Comparison of ENCODE assay signal across 27 cellular contexts in the genomic region with DNA sequence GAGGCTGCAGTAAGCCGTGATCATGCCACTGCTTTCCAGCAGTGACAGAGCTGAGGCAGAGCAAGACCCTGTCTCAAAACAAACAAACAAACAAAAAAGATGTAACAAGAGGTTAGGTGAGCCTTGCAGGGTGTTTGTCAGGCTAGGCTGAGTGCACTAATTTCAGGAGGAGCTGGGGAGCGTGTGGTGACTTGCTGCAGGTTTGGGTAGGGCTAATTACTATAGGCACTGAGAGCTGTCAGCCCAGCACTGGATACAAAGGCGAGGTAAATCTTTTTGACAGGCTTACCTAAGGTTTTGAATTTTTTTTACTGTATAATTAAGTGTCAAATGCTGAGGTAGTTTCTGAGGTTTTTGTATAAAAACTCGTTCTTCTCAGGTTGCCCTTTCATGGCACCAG. TPM values are rescaled to one million over a fixed set of nuclear protein-coding genes. Genes with fewer than 3 reads are reported as not detected.
"Had no signal": no experiment of that assay in that cellular context is flagged by ENCODE, and none has a peak within 500 bp of the region (broad histone marks: within the 10 kb centered on the region; RNA-seq: fewer than 3 reads in every experiment).

No MANE protein-coding gene starts in this region.

- FAIRE-seq: astrocyte had no signal

- DNase-seq: activated CD4-positive, alpha-beta T cell treated with anti-CD3 and anti-CD28 coated beads for 48 hours; activated CD4-positive, alpha-beta T cell treated with anti-CD3 and anti-CD28 coated beads, Interleukin-2, amount 50 U/mL, for 4 hours; activated CD4-positive, CD25-positive, alpha-beta regulatory T cell treated with anti-CD3 and anti-CD28 coated beads, Interleukin-2, amount 50 U/mL, for 72 hours; activated CD8-positive, alpha-beta T cell treated with anti-CD3 and anti-CD28 coated beads, Interleukin-2, amount 10 ng/mL, durations not matched to agents 7 days and 5 days; activated effector memory CD4-positive, alpha-beta T cell treated with Interleukin-2 at 50 U/mL for 16 hours; activated naive CD4-positive, alpha-beta T cell; activated T-cell treated with anti-CD3 and anti-CD28 coated beads, Interleukin-2, amount 50 U/mL, for 24 hours; amygdala; IMR-90; Kasumi-1; KBM-7; NCI-H1048; NCI-H1436 treated with DMSO at 0.1 percent for 48 hours; NCI-H187; NCI-H2081; NCI-H345; NCI-H510A; NCI-H69; NK-92 treated with Interleukin-12 subunit alpha and Interleukin-12 subunit beta, amount 100 ng/mL, for 24 hours; OCI-M1; RPMI8226; SHP77 had no signal

- ATAC-seq: activated CD8-positive, alpha-beta T cell treated with anti-CD3 and anti-CD28 coated beads, Interleukin-2, amount 10 ng/mL, durations not matched to agents 7 days and 5 days; activated naive CD4-positive, alpha-beta T cell treated with anti-CD3 and anti-CD28 coated beads, Interleukin-2, amount 50 U/mL, for 72 hours; Panc1; WTC11 had no signal

RNA-seq across cellular contexts. Expression of a gene that starts 29.8 kb away (rescaled TPM):
- total RNA-seq: activated CD8-positive, alpha-beta T cell treated with anti-CD3 and anti-CD28 coated beads, Interleukin-2, amount 10 ng/mL, durations not matched to agents 7 days and 5 days; activated T-helper 1 cell treated with anti-CD3 and anti-CD28 coated beads, Interleukin-12 subunit alpha, Interleukin-12 subunit beta, Interleukin-2, Interleukin-4 antibody, amounts not matched to agents 30 ng/mL and 10 ng/mL and 1 ng/mL, durations not matched to agents 14 hours and 24 hours and 36 hours had no signal

RNA-seq across cellular contexts. Expression of a gene that starts 53.8 kb away (rescaled TPM):
- total RNA-seq: activated CD8-positive, alpha-beta T cell treated with anti-CD3 and anti-CD28 coated beads, Interleukin-2, amount 10 ng/mL, durations not matched to agents 7 days and 5 days; activated T-helper 1 cell treated with anti-CD3 and anti-CD28 coated beads, Interleukin-12 subunit alpha, Interleukin-12 subunit beta, Interleukin-2, Interleukin-4 antibody, amounts not matched to agents 30 ng/mL and 10 ng/mL and 1 ng/mL, durations not matched to agents 14 hours and 24 hours and 36 hours had no signal
